In the genomic region with DNA sequence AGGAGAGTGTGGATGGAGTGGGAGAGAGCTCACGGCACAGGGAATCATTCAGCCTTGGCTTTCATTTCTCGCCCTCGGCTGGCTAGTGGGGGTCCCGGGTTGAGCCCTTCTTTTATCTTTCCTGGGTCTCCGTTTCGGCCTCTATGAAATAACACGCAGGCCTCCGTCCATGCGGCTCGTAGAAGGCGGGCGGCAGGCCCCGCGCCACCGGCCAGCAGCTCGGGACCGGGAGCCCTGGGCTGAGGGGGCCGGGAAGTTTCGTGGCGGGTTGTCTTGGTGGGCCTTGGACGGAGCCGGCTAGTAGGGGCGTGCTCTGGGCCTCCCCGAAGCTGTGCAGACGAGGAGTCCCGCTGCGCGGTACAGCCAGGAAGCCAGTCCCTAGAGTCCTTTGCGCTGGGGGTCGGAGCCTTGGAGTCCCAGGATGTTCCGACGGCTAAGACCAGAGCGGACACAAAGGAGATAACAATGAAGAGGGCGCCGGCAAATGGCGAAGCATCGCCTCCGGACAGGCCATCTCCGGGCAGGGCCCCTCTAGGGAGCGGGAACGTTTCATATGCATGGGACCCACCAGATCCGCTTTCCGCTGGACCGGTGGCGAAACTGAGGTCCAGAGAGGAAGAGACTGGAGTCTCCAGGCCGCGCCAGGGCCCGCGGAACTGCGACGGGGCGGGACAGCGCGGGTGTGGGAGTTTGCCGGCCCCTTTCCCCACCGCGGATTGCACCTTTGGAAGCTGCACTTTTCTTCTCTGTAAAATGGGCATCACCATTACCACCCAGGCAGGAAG, we compare ENCODE assay signal across 8 cellular contexts. TPM values are rescaled to one million over a fixed set of nuclear protein-coding genes. Genes with fewer than 3 reads are reported as not detected.
DNase-seq lines count a peak whose midpoint lies in the region; ATAC-seq and TF ChIP-seq lines count a peak whose summit lies in the region.
"Had no signal": no experiment of that assay in that cellular context is flagged by ENCODE, and none has a peak within 500 bp of the region (broad histone marks: within the 10 kb centered on the region; RNA-seq: fewer than 3 reads in every experiment).

No MANE protein-coding gene starts in this region.

- H3K4me1 Mint-ChIP-seq in activated B cell treated with CpG ODN at 0.5 μM for 24 hours, result peaks cover 55% of the 10 kb centered on the region

- H3K9me3 Mint-ChIP-seq in activated B cell treated with CpG ODN at 0.5 μM for 24 hours, result no peaks in the 10 kb centered on the region

- H3K27me3 Mint-ChIP-seq in activated B cell treated with CpG ODN at 0.5 μM for 24 hours, result peaks cover 49% of the 10 kb centered on the region

- no peak overlapping the region for H3K27ac ChIP-seq in right atrium auricular region
- H3K27ac ChIP-seq in skeletal muscle tissue (ENCODE audit: low read depth, low read length), result no peak overlapping the region

- H3K36me3 ChIP-seq in right atrium auricular region, result no peaks in the 10 kb centered on the region
- no peaks in the 10 kb centered on the region for H3K36me3 ChIP-seq in skeletal muscle tissue (ENCODE audit: control insufficient read depth in 3 of 3, insufficient read depth in 3 of 3, low read length in 3 of 3)

- peaks cover 10% of the 10 kb centered on the region for H3K36me3 Mint-ChIP-seq in activated B cell treated with CpG ODN at 0.5 μM for 24 hours (ENCODE audit: low read depth)

- H3K4me1 ChIP-seq in right atrium auricular region (peaks cover 0 to 56% of the 10 kb centered on the region in 2 donors), skeletal muscle tissue (ENCODE audit: control insufficient read depth in 3 of 3, insufficient read depth in 3 of 3, low read length in 3 of 3) (peaks cover 31 to 37% (median 35%) of the 10 kb centered on the region in 3 donors)

- intact Hi-C loops in activated B cell treated with CpG ODN at 0.5 μM for 24 hours (cut with micrococcal nuclease), result loop anchor here (1.0 to 10.0 kb wide), 9 partner anchors 15 to 1331 kb away; a partner anchor contains a TSS

- POLR2A ChIA-PET in activated B cell treated with CpG ODN at 0.5 μM for 24 hours (lab: Charles Lee), result interaction anchor here (0.7 to 1.7 kb wide), 4 partner anchors 52 to 889 kb away, joined by 3 to 12 read pairs (median 3); no protein-coding TSS in a partner anchor

- H3K4me3 ChIP-seq in GM12875 (ENCODE audit: low read depth, low read length) (peak overlapping the region; percentile 50), right atrium auricular region (peak overlapping the region; percentile 23 to 48), skeletal muscle tissue (ENCODE audit: low read length in 3 of 3) (peak overlapping the region; percentile 32 to 62 (median 56))

- no peaks in the 10 kb centered on the region for H3K9me3 ChIP-seq in right atrium auricular region
- no peaks in the 10 kb centered on the region for H3K9me3 ChIP-seq in skeletal muscle tissue (ENCODE audit: control insufficient read depth in 3 of 3, low read length in 3 of 3)

- H3K27ac Mint-ChIP-seq in activated B cell treated with CpG ODN at 0.5 μM for 24 hours, result no peak overlapping the region

- peak overlapping the region; percentile 40 to 54 (median 43) for H3K9ac ChIP-seq in skeletal muscle tissue (ENCODE audit: low read depth in 1 of 3, low read length in 3 of 3)

- peak; percentile 39 for DNase-seq in activated B cell treated with CpG ODN at 0.5 μM for 24 hours
- DNase-seq in right atrium auricular region (ENCODE audit: low spot score), result no peak
- no peak for DNase-seq in HUDEP-2 (lab: John Stamatoyannopoulos, UW; ENCODE audit: unreplicated experiment in 76 of 76)
- DNase-seq in NCI-H1048 (lab: John Stamatoyannopoulos, UW), result no peak

- peak overlapping the region; percentile 79 for H3K4me3 Mint-ChIP-seq in activated B cell treated with CpG ODN at 0.5 μM for 24 hours

- TF ChIP-seq CTCF in GM12875 (IDR thresholded peaks at IDR 0.05; ENCODE audit: borderline replicate concordance, insufficient read depth, low read depth, low read length) (no peak), activated B cell treated with CpG ODN at 0.5 μM for 24 hours (IDR thresholded peaks at IDR 0.05) (no peak), right atrium auricular region (IDR thresholded peaks at IDR 0.05) (no peak)

- no peak for ATAC-seq in activated B cell treated with CpG ODN at 0.5 μM for 24 hours (ENCODE audit: low read depth)
- ATAC-seq in GM21360 (IDR thresholded peaks at IDR 0.05; ENCODE audit: unreplicated experiment), result no peak

- CTCF ChIA-PET in activated B cell treated with CpG ODN at 0.5 μM for 24 hours (lab: Charles Lee), result interaction anchor here (1.0 to 5.3 kb wide), 11 partner anchors 11 to 889 kb away, joined by 3 to 56 read pairs (median 6); a partner anchor contains a TSS

- peaks cover 44 to 46% of the 10 kb centered on the region in 2 donors for H3K27me3 ChIP-seq in right atrium auricular region
- H3K27me3 ChIP-seq in skeletal muscle tissue (ENCODE audit: control insufficient read depth in 3 of 3, insufficient read depth in 3 of 3, low read length in 3 of 3), result peaks cover 29 to 47% (median 45%) of the 10 kb centered on the region in 3 donors

RNA-seq across cellular contexts. Expression of a gene that starts 4.3 kb away (rescaled TPM):
- total RNA-seq in activated B cell treated with CpG ODN at 0.5 μM for 24 hours, result not detected in 2 replicates
- not detected for total RNA-seq in right atrium auricular region
- not detected for total RNA-seq in skeletal muscle tissue
- total RNA-seq: omental fat pad had no signal

RNA-seq across cellular contexts. Expression of a gene that starts 10.2 kb away (rescaled TPM):
- 0.53 and 0.64 TPM in 2 replicates for total RNA-seq in activated B cell treated with CpG ODN at 0.5 μM for 24 hours
- total RNA-seq in right atrium auricular region, result under 1 TPM in 1 of 2 donors, not detected in 1; 0.12 TPM
- total RNA-seq in skeletal muscle tissue, result under 0.01 TPM
